Comparison of ENCODE assay signal across 1 cellular context in genomic region chr12:50400638-50401382, GRCh38.
TF ChIP-seq lines count a peak whose summit lies in the region.

LARP4 (plus strand) TSS chr12:50400885; CDS start chr12:50401011, 126 bp downstream.

TF ChIP-seq in HepG2, 621 proteins besides CTCF, POLR2A, EP300 and RAD21 (continued from another document and continues in another):
- TF ChIP-seq RERE (CRISPR knock-in tag; IDR thresholded peaks at IDR 0.05; ENCODE audit: low read depth) (no peak), ZFX (CRISPR knock-in tag; IDR thresholded peaks at IDR 0.05; ENCODE audit: low read depth) (peak; percentile 98), ZFP82 (CRISPR knock-in tag; IDR thresholded peaks at IDR 0.05; ENCODE audit: borderline replicate concordance) (peak; percentile 27; the same call in 1 of the 2 replicates), ZNF3 (CRISPR knock-in tag; IDR thresholded peaks at IDR 0.05) (0 out of 2 replicates have a peak, but pooled peaks have one; percentile 44), ZBED4 (CRISPR knock-in tag; IDR thresholded peaks at IDR 0.05; ENCODE audit: borderline replicate concordance) (peak; percentile 95), ZNF761 (CRISPR knock-in tag; conservative IDR thresholded peaks at IDR 0.05) (0 out of 2 replicates have a peak, but pooled peaks have one; percentile 25), PRMT3 (CRISPR knock-in tag; IDR thresholded peaks at IDR 0.05; ENCODE audit: borderline replicate concordance, low read depth) (0 out of 2 replicates have a peak, but pooled peaks have one; percentile 77), FOXC1 (CRISPR knock-in tag; IDR thresholded peaks at IDR 0.05; ENCODE audit: borderline replicate concordance) (peak; percentile 54; the same call in 1 of the 2 replicates), MTERF4 (CRISPR knock-in tag; IDR thresholded peaks at IDR 0.05) (peak; percentile 93; the same call in 1 of the 2 replicates), ZNF737 (CRISPR knock-in tag; IDR thresholded peaks at IDR 0.05; ENCODE audit: borderline replicate concordance) (peak; percentile 96), E2F1 (CRISPR knock-in tag; IDR thresholded peaks at IDR 0.05) (peak; percentile 42; the same call in 1 of the 2 replicates), PTBP1 (IDR thresholded peaks at IDR 0.05; ENCODE audit: low read depth, low read length, poor library complexity, severe bottlenecking) (no peak), LBX2 (CRISPR knock-in tag; IDR thresholded peaks at IDR 0.05; ENCODE audit: borderline replicate concordance) (peak; percentile 92; the same call in 1 of the 2 replicates), ARID2 (CRISPR knock-in tag; IDR thresholded peaks at IDR 0.05; ENCODE audit: borderline replicate concordance) (no peak), ZBTB7A (CRISPR knock-in tag; IDR thresholded peaks at IDR 0.05) (0 out of 2 replicates have a peak, but pooled peaks have one; percentile 22), ZNF567 (CRISPR knock-in tag; IDR thresholded peaks at IDR 0.05; ENCODE audit: borderline replicate concordance) (0 out of 2 replicates have a peak, but pooled peaks have one; percentile 48), KDM2A (CRISPR knock-in tag; IDR thresholded peaks at IDR 0.05; ENCODE audit: borderline replicate concordance, low read depth) (peak; percentile 68), CREB1 (IDR thresholded peaks at IDR 0.05) (peak; percentile 42), CREB1 (CRISPR knock-in tag; IDR thresholded peaks at IDR 0.05) (peak; percentile 16), ZFP36L1 (CRISPR knock-in tag; IDR thresholded peaks at IDR 0.05) (0 out of 2 replicates have a peak, but pooled peaks have one; percentile 63), KLF15 (CRISPR knock-in tag; IDR thresholded peaks at IDR 0.05; ENCODE audit: borderline replicate concordance) (0 out of 2 replicates have a peak, but pooled peaks have one; percentile 49), ZNF740 (CRISPR knock-in tag; IDR thresholded peaks at IDR 0.05) (peak; percentile 46; the same call in 1 of the 2 replicates), ZNF501 (CRISPR knock-in tag; IDR thresholded peaks at IDR 0.05) (peak; percentile 90), HDAC1 (CRISPR knock-in tag; IDR thresholded peaks at IDR 0.05) (peak; percentile 89), ZNF512 (CRISPR knock-in tag; IDR thresholded peaks at IDR 0.05) (no peak), SP4 (CRISPR knock-in tag; IDR thresholded peaks at IDR 0.05) (peak; percentile 72), ZFP41 (CRISPR knock-in tag; IDR thresholded peaks at IDR 0.05; ENCODE audit: borderline replicate concordance) (peak; percentile 32; the same call in 1 of the 2 replicates), GPBP1L1 (CRISPR knock-in tag; IDR thresholded peaks at IDR 0.05) (no peak), HINFP (CRISPR knock-in tag; IDR thresholded peaks at IDR 0.05; ENCODE audit: low read depth) (peak; percentile 40; the same call in 1 of the 2 replicates), ZNF616 (CRISPR knock-in tag; IDR thresholded peaks at IDR 0.05; ENCODE audit: low read depth) (peak; percentile 63), ZNF160 (CRISPR knock-in tag; IDR thresholded peaks at IDR 0.05) (peak; percentile 22; the same call in 1 of the 2 replicates), NFE2L1 (CRISPR knock-in tag; IDR thresholded peaks at IDR 0.05; ENCODE audit: borderline replicate concordance) (0 out of 2 replicates have a peak, but pooled peaks have one; percentile 53), ZNF225 (CRISPR knock-in tag; IDR thresholded peaks at IDR 0.05) (peak; percentile 80; the same call in 1 of the 2 replicates), GABPB1 (CRISPR knock-in tag; IDR thresholded peaks at IDR 0.05) (peak; percentile 98), HOXA5 (CRISPR knock-in tag; IDR thresholded peaks at IDR 0.05) (no peak), MED1 (CRISPR knock-in tag; IDR thresholded peaks at IDR 0.05) (no peak), ZBTB4 (CRISPR knock-in tag; IDR thresholded peaks at IDR 0.05; ENCODE audit: borderline replicate concordance) (no peak), ZNF205 (CRISPR knock-in tag; IDR thresholded peaks at IDR 0.05) (no peak), ZNF441 (CRISPR knock-in tag; IDR thresholded peaks at IDR 0.05; ENCODE audit: borderline replicate concordance) (peak; percentile 61)
